8 cellular contexts compared by ENCODE assay signal in the genomic region with DNA sequence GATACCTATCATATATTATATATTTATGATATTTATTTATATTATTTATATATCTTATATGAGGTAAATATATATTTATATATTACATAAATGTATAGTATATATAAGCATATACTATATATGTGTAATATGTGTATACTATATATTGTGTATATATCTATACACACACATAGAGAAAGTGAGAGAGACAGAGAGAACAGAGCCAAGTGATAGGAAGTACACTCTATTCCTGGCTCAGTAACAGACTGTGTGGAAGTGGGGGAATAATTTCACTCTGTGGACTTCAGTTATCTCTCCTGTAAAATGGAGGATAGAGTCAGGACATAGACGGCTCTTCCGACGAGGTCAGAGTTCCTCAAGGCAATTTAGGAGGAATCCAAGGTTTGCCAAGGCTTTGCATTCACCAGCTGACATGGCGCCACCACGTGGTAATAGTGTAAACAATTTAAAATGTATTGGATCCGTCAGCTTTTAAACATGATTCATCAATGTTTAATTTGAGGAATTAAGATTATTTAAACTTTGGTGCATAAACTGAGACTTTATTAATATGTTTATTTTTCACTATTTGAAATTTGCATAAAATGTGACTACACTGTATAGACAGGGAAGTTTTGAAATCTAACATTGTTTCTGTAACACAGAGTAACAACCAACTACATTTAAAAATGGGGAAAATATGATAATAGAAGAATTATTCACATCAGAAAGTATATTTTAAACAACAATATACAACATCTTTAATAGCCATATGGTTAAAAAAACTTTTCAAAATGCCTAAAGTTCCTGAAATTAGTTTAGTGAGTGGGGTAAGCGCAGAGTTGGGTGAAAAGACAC.
DNase-seq lines count a peak whose midpoint lies in the region; ATAC-seq and TF ChIP-seq lines count a peak whose summit lies in the region.

No MANE protein-coding gene starts in this region.

- ATAC-seq in HG02870 (IDR thresholded peaks at IDR 0.05; ENCODE audit: unreplicated experiment) (peak; percentile 76), foreskin keratinocyte (peak; percentile 72)

- H3K27ac ChIP-seq in ACC112 (ENCODE audit: low read depth, low read length) (no peak overlapping the region), foreskin keratinocyte (no peak overlapping the region)

- H3K79me2 ChIP-seq in ACC112 (ENCODE audit: control insufficient read depth, insufficient read depth, low read length, unreplicated experiment) = no peaks in the 10 kb centered on the region

- intact Hi-C loops in posterior cingulate gyrus (cut with DNase I) = loop anchor here (2.0 to 5.0 kb wide), 3 partner anchors 44 to 339 kb away; partner anchors contain the start of gene L3MBTL3

- H3K4me1 ChIP-seq in ACC112 (ENCODE audit: control insufficient read depth, insufficient read depth, low read length, unreplicated experiment) (no peaks in the 10 kb centered on the region), foreskin keratinocyte (no peaks in the 10 kb centered on the region)

- TF ChIP-seq CTCF in GM12864 (IDR thresholded peaks at IDR 0.05; ENCODE audit: low read depth, low read length, missing control alignments) = peak; percentile 67
- TF ChIP-seq CTCF in foreskin keratinocyte (conservative IDR thresholded peaks at IDR 0.05) = peak; percentile 85

- H2AFZ ChIP-seq in ACC112 (ENCODE audit: low read length, unreplicated experiment) = peak overlapping the region; percentile 55

- H3K27me3 ChIP-seq in ACC112 (ENCODE audit: insufficient read depth, low read length) (no peaks in the 10 kb centered on the region), foreskin keratinocyte (no peaks in the 10 kb centered on the region)

- DNase-seq in GM12864 (ENCODE audit: low read depth) = peak; percentile 10
- DNase-seq in NCI-H526 (lab: John Stamatoyannopoulos, UW) = peak; percentile 20 to 76
- DNase-seq in activated CD8-positive, alpha-beta memory T cell treated with anti-CD3 and anti-CD28 coated beads for 24 hours = peak; percentile 66
- peak; percentile 31 to 68 for DNase-seq in foreskin keratinocyte
- peak in 7 of 10 donors; percentile 22 to 85 (median 47) for DNase-seq in posterior cingulate gyrus
- DNase-seq in HuH-7 (ENCODE audit: low spot score) = no peak

- no peaks in the 10 kb centered on the region for H3K36me3 ChIP-seq in ACC112 (ENCODE audit: insufficient read depth, low read length)

- H3K4me3 ChIP-seq in ACC112 (ENCODE audit: low read depth, low read length) = peak overlapping the region; percentile 46; the same call in 1 of the 2 replicates
- H3K4me3 ChIP-seq in GM12864 (ENCODE audit: low read depth, low read length) = no peak overlapping the region
